ENCODE assay signal across 16 cellular contexts in the genomic region with DNA sequence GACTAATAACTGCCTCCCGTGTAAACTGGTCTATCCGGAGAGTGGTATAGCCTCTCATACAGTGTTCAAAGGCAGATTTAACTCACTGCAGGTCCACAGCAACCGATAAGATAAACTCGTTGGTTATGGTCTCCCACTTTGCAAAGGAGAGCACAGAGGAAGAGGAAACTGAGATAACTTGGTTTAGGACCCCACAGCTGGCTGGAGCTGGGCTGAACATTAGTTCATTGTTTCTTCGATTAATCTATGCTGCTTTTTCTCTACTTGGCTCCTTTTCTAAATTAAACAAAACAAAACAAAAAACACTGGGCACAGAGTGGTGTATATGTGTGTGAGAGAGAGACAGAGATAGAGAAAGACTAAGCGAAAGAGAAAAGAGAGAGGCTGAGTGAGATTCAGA. TPM values are rescaled to one million over a fixed set of nuclear protein-coding genes. Genes with fewer than 3 reads are reported as not detected.
A peak's percentile ranks its signal among the peaks of the same experiment; 100 is the strongest.
DNase-seq lines count a peak whose midpoint lies in the region; ATAC-seq and TF ChIP-seq lines count a peak whose summit lies in the region.
"Had no signal": no experiment of that assay in that cellular context is flagged by ENCODE, and none has a peak within 500 bp of the region (broad histone marks: within the 10 kb centered on the region; RNA-seq: fewer than 3 reads in every experiment).

No MANE protein-coding gene starts in this region.

- no peak overlapping the region for H2AK9ac ChIP-seq in IMR-90 (replicated peaks; ENCODE audit: low read depth, low read length, poor library complexity)

- H3K9me1 ChIP-seq in IMR-90 (ENCODE audit: insufficient read depth, low read length) = peaks cover 10% of the 10 kb centered on the region; the same call in 1 of the 2 replicates

- no peak overlapping the region for H3K9ac ChIP-seq in IMR-90 (ENCODE audit: low read depth, low read length)

- peak overlapping the region; percentile 21; the same call in 1 of the 2 replicates for H2BK120ac ChIP-seq in IMR-90 (ENCODE audit: low read depth, low read length)

- H3K23ac ChIP-seq in IMR-90 (ENCODE audit: low read depth, low read length) = no peak overlapping the region

- BruUV-seq in IMR-90 (replicated peaks; lab: Mats Ljungman, UMichigan) = no TSS peak

- no peaks in the 10 kb centered on the region; a peak in 1 of 4 replicates for H3K79me1 ChIP-seq in IMR-90 (ENCODE audit: low read depth in 1 of 2, low read length in 2 of 2)

- CTCF ChIA-PET in IMR-90 (lab: Yijun Ruan, JAX) = no interaction called here

- no peak overlapping the region for H3K18ac ChIP-seq in IMR-90 (ENCODE audit: low read depth, low read length)

- peak overlapping the region; percentile 73; the same call in 2 of the 3 replicates for H2BK15ac ChIP-seq in IMR-90 (ENCODE audit: low read depth, low read length)

- peak overlapping the region in 1 of 2 experiments; percentile 42; a peak in 1 of 4 replicates for H4K8ac ChIP-seq in IMR-90 (ENCODE audit: low read depth in 2 of 2, low read length in 2 of 2)

- H2AK5ac ChIP-seq in IMR-90 (ENCODE audit: low read depth, low read length) = no peak overlapping the region

- peak overlapping the region; percentile 53; the same call in 1 of the 2 replicates for H2BK20ac ChIP-seq in IMR-90 (ENCODE audit: low read depth, low read length)

- intact Hi-C loops in IMR-90 (cut with micrococcal nuclease) = no loop called here
- intact Hi-C loops in left ventricle myocardium superior (cut with micrococcal nuclease) = no loop called here

- no peak overlapping the region for H2BK5ac ChIP-seq in IMR-90 (ENCODE audit: low read depth, low read length, poor library complexity, severe bottlenecking)

- no peaks in the 10 kb centered on the region for H3K9me3 ChIP-seq in IMR-90 (ENCODE audit: control insufficient read depth, insufficient read depth, low read length)
- no peaks in the 10 kb centered on the region for H3K9me3 ChIP-seq in hepatocyte (ENCODE audit: low read depth)
- H3K9me3 ChIP-seq in BE2C = no peaks in the 10 kb centered on the region

- H2AFZ ChIP-seq in IMR-90 (replicated peaks; ENCODE audit: low read length, poor library complexity) = no peak overlapping the region
- no peak overlapping the region for H2AFZ ChIP-seq in hepatocyte

- H3K4me2 ChIP-seq in IMR-90 (ENCODE audit: low read depth, low read length) (no peak overlapping the region), hepatocyte (no peak overlapping the region)

- dilution Hi-C loops in IMR-90 (cut with HindIII; ENCODE audit: low sequenced_read_pairs, unreplicated experiment) = no loop called here

- no peak for DNase-seq in IMR-90
- no peak for DNase-seq in brain microvascular endothelial cell
- DNase-seq in hepatocyte (ENCODE audit: low spot score) = no peak
- peak; percentile 74 for DNase-seq in pons (ENCODE audit: low spot score)
- no peak for DNase-seq in H7
- DNase-seq in activated effector memory CD4-positive, alpha-beta T cell treated with Interleukin-2 at 50 U/mL for 16 hours = no peak
- no peak for DNase-seq in BE2C
- DNase-seq in left ventricle myocardium superior = no peak
- DNase-seq: CD4-positive, alpha-beta memory T cell; HCEC 1CT; NCI-H1417 treated with DMSO at 0.1 percent for 48 hours; NCI-H2029; NCI-H2171 treated with DMSO at 0.1 percent for 48 hours; NCI-H446 treated with DMSO at 0.1 percent for 48 hours; NCI-H748 treated with DMSO at 0.1 percent for 48 hours had no signal

- no peak for TF ChIP-seq RAD21 in IMR-90 (IDR thresholded peaks at IDR 0.05; ENCODE audit: low read length)

- H3K9me2 ChIP-seq in hepatocyte (replicated peaks; ENCODE audit: insufficient read depth) = no peaks in the 10 kb centered on the region

- H4K91ac ChIP-seq in IMR-90 (ENCODE audit: insufficient read depth, low read depth, low read length) = no peak overlapping the region

- H3K14ac ChIP-seq in IMR-90 (replicated peaks; ENCODE audit: low read depth, low read length) = peak overlapping the region; percentile 49; the same call in 1 of the 2 replicates

- H4K20me1 ChIP-seq in IMR-90 (ENCODE audit: insufficient read depth, low read length) (no peaks in the 10 kb centered on the region; the same call in 1 of the 2 replicates), hepatocyte (ENCODE audit: insufficient read depth, poor library complexity, severe bottlenecking) (no peaks in the 10 kb centered on the region)

- H3K36me3 ChIP-seq in IMR-90 (ENCODE audit: control insufficient read depth, insufficient read depth, low read length) (no peaks in the 10 kb centered on the region), brain microvascular endothelial cell (replicated peaks) (no peaks in the 10 kb centered on the region), hepatocyte (replicated peaks; ENCODE audit: insufficient read depth, low read depth) (no peaks in the 10 kb centered on the region), H7 (replicated peaks; ENCODE audit: control insufficient read depth, insufficient read depth, low read length) (no peaks in the 10 kb centered on the region), BE2C (no peaks in the 10 kb centered on the region)

- H3K4me1 ChIP-seq in IMR-90 (ENCODE audit: control insufficient read depth, insufficient read depth, low read length) = peaks cover 13% of the 10 kb centered on the region
- H3K4me1 ChIP-seq in hepatocyte (ENCODE audit: insufficient read depth) = peaks cover 12% of the 10 kb centered on the region
- no peaks in the 10 kb centered on the region for H3K4me1 ChIP-seq in BE2C

- no peak for TF ChIP-seq POLR2A in IMR-90 (IDR thresholded peaks at IDR 0.05; ENCODE audit: low read depth, low read length)

- POLR2A ChIA-PET in IMR-90 (lab: Charles Lee; ENCODE audit: unreplicated experiment) = no interaction called here

- in situ Hi-C loops in IMR-90 (cut with MboI; ENCODE audit: low sequenced_read_pairs) = no loop called here
- in situ Hi-C loops in brain microvascular endothelial cell (cut with HindIII; ENCODE audit: low pct_ligation_motif_present, low sequenced_read_pairs) = no loop called here

- no peaks in the 10 kb centered on the region for H3K27me3 ChIP-seq in IMR-90 (ENCODE audit: control insufficient read depth, insufficient read depth, low read length)
- no peaks in the 10 kb centered on the region for H3K27me3 ChIP-seq in brain microvascular endothelial cell (replicated peaks)
- no peaks in the 10 kb centered on the region for H3K27me3 ChIP-seq in hepatocyte
- H3K27me3 ChIP-seq in H7 (ENCODE audit: control insufficient read depth, insufficient read depth, low read length) = no peaks in the 10 kb centered on the region
- H3K27me3 ChIP-seq in BE2C = no peaks in the 10 kb centered on the region

- H4K5ac ChIP-seq in IMR-90 (ENCODE audit: low read depth, low read length) = no peak overlapping the region

- no peaks in the 10 kb centered on the region for H3K79me2 ChIP-seq in hepatocyte

- TF ChIP-seq CTCF in IMR-90 (conservative IDR thresholded peaks at IDR 0.05; ENCODE audit: low read depth, low read length) (no peak), brain microvascular endothelial cell (IDR thresholded peaks at IDR 0.05; ENCODE audit: low read depth, low read length, missing control alignments) (no peak), hepatocyte (IDR thresholded peaks at IDR 0.05; ENCODE audit: poor library complexity) (no peak), BE2C (IDR thresholded peaks at IDR 0.05; ENCODE audit: low read depth, low read length) (no peak)

- H3K56ac ChIP-seq in IMR-90 (ENCODE audit: extremely low read depth, insufficient read depth, low read length) = no peak overlapping the region

- 95% methylated on average over 3 of the region's 6 CpGs; no CpG with 5 or more reads in 1 of the 2 experiments for WGBS in IMR-90 (ENCODE audit: extremely low coverage in 2 of 2, insufficient read length in 1 of 2), 2 experiments
- WGBS in hepatocyte (ENCODE audit: low lambda C conversion rate, missing lambda C conversion rate) = 61% methylated on average over 6 of the region's 6 CpGs

- ATAC-seq in IMR-90 (ENCODE audit: low read depth) = no peak
- no peak for ATAC-seq in left ventricle myocardium superior

- H3K4ac ChIP-seq in IMR-90 (ENCODE audit: low read depth, low read length) = peak overlapping the region; percentile 4; the same call in 1 of the 2 replicates

- H3K27ac ChIP-seq in IMR-90 (ENCODE audit: insufficient read depth, low read length) (no peak overlapping the region), brain microvascular endothelial cell (peak overlapping the region; percentile 48), hepatocyte (peak overlapping the region; percentile 4)
- H3K27ac ChIP-seq: HL-60 had no signal

- no peak overlapping the region for H3K4me3 ChIP-seq in IMR-90 (ENCODE audit: insufficient read depth, low read depth, low read length)
- no peak overlapping the region for H3K4me3 ChIP-seq in brain microvascular endothelial cell (ENCODE audit: low read depth, low read length)
- no peak overlapping the region for H3K4me3 ChIP-seq in hepatocyte
- H3K4me3 ChIP-seq in H7 (ENCODE audit: insufficient read depth, low read depth, low read length) = no peak overlapping the region
- no peak overlapping the region for H3K4me3 ChIP-seq in BE2C (ENCODE audit: low read depth, low read length)

TF ChIP-seq in IMR-90, 13 proteins besides CTCF, POLR2A, EP300 and RAD21:
- no peak for TF ChIP-seq BHLHE40 (IDR thresholded peaks at IDR 0.05; ENCODE audit: low read depth, low read length)
- TF ChIP-seq MXI1 (IDR thresholded peaks at IDR 0.05; ENCODE audit: borderline replicate concordance, low read depth, low read length) = no peak
- no peak for TF ChIP-seq RCOR1 (IDR thresholded peaks at IDR 0.05; ENCODE audit: insufficient replicate concordance, low read length)
TF ChIP-seq in IMR-90: peak in this region for 0.

RNA-seq across cellular contexts. Expression of gene DLG1, which starts 5.0 kb away (rescaled TPM):
- total RNA-seq in IMR-90 (2012; rRNA removed) (57.7 and 58.6 TPM in 2 replicates), hepatocyte (118 and 128 TPM in 2 replicates), left ventricle myocardium superior (44.6 TPM)
- polyA plus RNA-seq in IMR-90 (2012; rRNA removed) (18.7 and 21.2 TPM in 2 replicates), hepatocyte (54.8 and 77.7 TPM in 2 replicates)
- 3.7 and 4.9 TPM in 2 replicates for polyA plus RNA-seq in IMR-90 (2012; cell fraction: cytosol; rRNA removed)
- polyA plus RNA-seq in IMR-90 (2012; cell fraction: nucleus; rRNA removed; ENCODE audit: low replicate concordance) = 5.5 and 51.9 TPM in 2 replicates
- 27.1 and 40.2 TPM in 2 replicates for total RNA-seq in H7 (2014; rRNA removed; shearing (Covaris generic))
- polyA plus RNA-seq in BE2C (2012; ENCODE audit: insufficient read depth, insufficient read length, low read depth) = 24.6 TPM
